In the genomic region with DNA sequence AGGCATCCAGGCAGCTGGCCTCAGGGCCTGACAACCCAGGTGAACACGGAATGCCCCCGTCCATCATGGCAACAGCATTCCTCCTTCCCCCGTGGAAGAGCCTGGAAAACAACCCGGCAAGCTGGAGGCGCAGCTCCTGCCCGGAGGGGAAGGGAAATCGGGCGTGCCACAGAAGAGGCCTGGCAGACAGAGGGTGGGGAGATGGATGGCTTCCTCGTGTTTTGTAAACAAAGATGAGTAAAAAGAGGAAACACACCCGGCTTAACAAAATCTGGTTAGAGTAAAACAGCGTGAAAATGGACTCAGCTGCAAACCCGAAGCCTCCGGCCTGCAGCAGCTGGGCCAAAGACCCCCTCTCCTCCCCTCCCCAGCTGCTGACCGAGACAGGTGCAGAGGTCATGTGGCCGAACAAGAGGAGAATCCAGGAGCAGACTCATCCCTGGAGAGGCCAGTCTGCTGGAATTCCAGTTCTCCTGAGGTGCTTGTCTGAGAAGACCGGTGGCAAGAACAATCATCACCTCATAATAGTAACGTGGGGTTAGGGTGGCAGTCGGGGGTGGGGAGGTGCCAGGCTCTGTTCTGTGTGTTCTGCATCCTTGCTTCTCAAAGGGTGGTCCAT, we compare ENCODE assay signal across 10 cellular contexts. TPM values are rescaled to one million over a fixed set of nuclear protein-coding genes. Genes with fewer than 3 reads are reported as not detected.
DNase-seq lines count a peak whose midpoint lies in the region; ATAC-seq and TF ChIP-seq lines count a peak whose summit lies in the region.
"Had no signal": no experiment of that assay in that cellular context is flagged by ENCODE, and none has a peak within 500 bp of the region (broad histone marks: within the 10 kb centered on the region; RNA-seq: fewer than 3 reads in every experiment).

No MANE protein-coding gene starts in this region.

- H3K4me1 Mint-ChIP-seq in CD4-positive, alpha-beta T cell (ENCODE audit: low read depth), result peaks cover 23% of the 10 kb centered on the region

- H3K27ac ChIP-seq in HEK293 (ENCODE audit: extremely low read depth, low read depth, low read length), result peak overlapping the region; percentile 98
- H3K27ac ChIP-seq in body of pancreas, result peak overlapping the region; percentile 41 to 69 (median 54)
- H3K27ac ChIP-seq in CD4-positive, alpha-beta T cell (ENCODE audit: low read depth, low read length), result no peak overlapping the region

- no peaks in the 10 kb centered on the region for H3K27me3 ChIP-seq in body of pancreas
- H3K27me3 ChIP-seq in CD4-positive, alpha-beta T cell (ENCODE audit: control insufficient read depth, insufficient read depth, low read length), result no peaks in the 10 kb centered on the region

- POLR2A ChIA-PET in HEK293 (lab: Yijun Ruan, JAX), result interaction anchor here (1.3 to 7.6 kb wide), 4 partner anchors 11 to 45 kb away, joined by 3 to 52 read pairs (median 12); partner anchors contain the start of gene BMF
- POLR2A ChIA-PET in CD4-positive, alpha-beta T cell (lab: Charles Lee), result no interaction called here

- no peaks in the 10 kb centered on the region for H3K27me3 Mint-ChIP-seq in CD4-positive, alpha-beta T cell

- H3K36me3 Mint-ChIP-seq in CD4-positive, alpha-beta T cell (ENCODE audit: low read depth), result no peaks in the 10 kb centered on the region

- CTCF ChIA-PET in HEK293 (lab: Yijun Ruan, JAX), result interaction anchor here (0.9 to 8.2 kb wide), 2 partner anchors 11 to 181 kb away, joined by 3 to 44 read pairs; no protein-coding TSS in a partner anchor
- CTCF ChIA-PET in CD4-positive, alpha-beta T cell (lab: Charles Lee), result no interaction called here

- 61 to 72% methylated on average over 15 to 18 of the region's 18 CpGs for WGBS in body of pancreas, 2 donors

- no peak overlapping the region for H3K27ac Mint-ChIP-seq in CD4-positive, alpha-beta T cell

- H3K4me3 ChIP-seq in HEK293 (ENCODE audit: low read depth, low read length), result no peak overlapping the region
- no peak overlapping the region for H3K4me3 ChIP-seq in body of pancreas

- ATAC-seq in body of pancreas (no peak), GM19351 (IDR thresholded peaks at IDR 0.05; ENCODE audit: unreplicated experiment) (no peak)
- no peak for ATAC-seq in CD4-positive, alpha-beta T cell (ENCODE audit: poor library complexity)

- intact Hi-C loops in body of pancreas (cut with DNase I), result no loop called here
- intact Hi-C loops in CD4-positive, alpha-beta T cell (cut with DNase I, micrococcal nuclease), result loop anchor here in 1 of 2 experiments (10.0 kb wide), 1 partner anchor 1349 kb away; no protein-coding TSS in a partner anchor

- DNase-seq in A172 (ENCODE audit: low spot score) (peak; percentile 51), body of pancreas (no peak), myocyte (ENCODE audit: low read depth) (peak; percentile 80), 8988T (no peak), T-helper 1 cell (no peak)
- DNase-seq in CD4-positive, alpha-beta T cell, result no peak
- DNase-seq: DMS 273 treated with DMSO at 0.1 percent for 48 hours, SIG-M5 had no signal

- no peak for TF ChIP-seq CTCF in HEK293 (tag by site-specific recombination; IDR thresholded peaks at IDR 0.05)
- no peak for TF ChIP-seq CTCF in body of pancreas (IDR thresholded peaks at IDR 0.05)
- no peak for TF ChIP-seq CTCF in CD4-positive, alpha-beta T cell (IDR thresholded peaks at IDR 0.05)

- H3K36me3 ChIP-seq in HEK293 (ENCODE audit: control insufficient read depth in 2 of 2, insufficient read depth in 1 of 2, low read length in 2 of 2), result peaks cover 0 to 19% of the 10 kb centered on the region in 2 experiments; a peak in 1 of 3 replicates
- no peaks in the 10 kb centered on the region for H3K36me3 ChIP-seq in body of pancreas (replicated peaks in 1 of 2; ENCODE audit: insufficient read depth in 1 of 2, low read depth in 2 of 2)

- H3K4me3 Mint-ChIP-seq in CD4-positive, alpha-beta T cell, result no peak overlapping the region

- TF ChIP-seq POLR2A in body of pancreas (IDR thresholded peaks at IDR 0.05), result no peak

- H3K9me3 ChIP-seq in HEK293 (ENCODE audit: control insufficient read depth, insufficient read depth, low read depth, low read length) (no peaks in the 10 kb centered on the region), body of pancreas (no peaks in the 10 kb centered on the region)
- no peaks in the 10 kb centered on the region for H3K9me3 ChIP-seq in CD4-positive, alpha-beta T cell (ENCODE audit: control insufficient read depth, low read length)

- peaks cover 57% of the 10 kb centered on the region for H3K4me1 ChIP-seq in HEK293 (ENCODE audit: control insufficient read depth, insufficient read depth, low read length)
- peaks cover 83% of the 10 kb centered on the region for H3K4me1 ChIP-seq in body of pancreas

- H3K9me3 Mint-ChIP-seq in CD4-positive, alpha-beta T cell, result no peaks in the 10 kb centered on the region

TF ChIP-seq in HEK293, 187 proteins besides CTCF, POLR2A, EP300 and RAD21 (continues in another document):
- TF ChIP-seq ZNF544 (tag by site-specific recombination; IDR thresholded peaks at IDR 0.05), result no peak
- TF ChIP-seq OVOL3 (tag by site-specific recombination; IDR thresholded peaks at IDR 0.05), result no peak
- no peak for TF ChIP-seq ZNF623 (tag by site-specific recombination; IDR thresholded peaks at IDR 0.05)
- TF ChIP-seq KLF1 (tag by site-specific recombination; IDR thresholded peaks at IDR 0.05), result peak; percentile 70
- no peak for TF ChIP-seq ZBTB48 (tag by site-specific recombination; IDR thresholded peaks at IDR 0.05)
- no peak for TF ChIP-seq ZNF174 (tag by site-specific recombination; IDR thresholded peaks at IDR 0.05)
- TF ChIP-seq KLF17 (tag by site-specific recombination; IDR thresholded peaks at IDR 0.05), result 0 out of 2 replicates have a peak, but pooled peaks have one; percentile 17
- TF ChIP-seq ZNF785 (tag by site-specific recombination; IDR thresholded peaks at IDR 0.05), result no peak
- no peak for TF ChIP-seq ZNF26 (tag by site-specific recombination; IDR thresholded peaks at IDR 0.05)
- no peak for TF ChIP-seq GLI4 (tag by site-specific recombination; IDR thresholded peaks at IDR 0.05)
- TF ChIP-seq ZNF341 (tag by site-specific recombination; IDR thresholded peaks at IDR 0.05; ENCODE audit: low read depth), result peak; percentile 61; the same call in 1 of the 2 replicates
- no peak for TF ChIP-seq PRDM4 (tag by site-specific recombination; IDR thresholded peaks at IDR 0.05)
- no peak for TF ChIP-seq ZNF24 (tag by site-specific recombination; IDR thresholded peaks at IDR 0.05)
- TF ChIP-seq ZFP41 (tag by site-specific recombination; IDR thresholded peaks at IDR 0.05; ENCODE audit: borderline replicate concordance), result no peak
- no peak for TF ChIP-seq ZSCAN30 (tag by site-specific recombination; IDR thresholded peaks at IDR 0.05)
- no peak for TF ChIP-seq TCF7L2 (IDR thresholded peaks at IDR 0.05; ENCODE audit: borderline replicate concordance, low read depth, low read length)

RNA-seq across cellular contexts. Expression of gene BMF, which starts 15.3 kb away (rescaled TPM):
- 0.83 and 1.8 TPM in 2 replicates for total RNA-seq in A172 (2014; rRNA removed; shearing (Covaris generic))
- 10 to 100 TPM in 1 of 2 donors, 1 to 10 TPM in 1; 4.3 to 16.1 TPM for total RNA-seq in body of pancreas
- 7.4 and 10.4 TPM in 2 replicates for total RNA-seq in myocyte
- 4.9 TPM for polyA plus RNA-seq in myocyte (2012)
- total RNA-seq in CD4-positive, alpha-beta T cell, result 10 to 100 TPM; 13.5 to 13.9 TPM

RNA-seq across cellular contexts. Expression of gene SRP14, which starts 54.4 kb away (rescaled TPM):
- 337 and 421 TPM in 2 replicates for total RNA-seq in A172 (2014; rRNA removed; shearing (Covaris generic))
- total RNA-seq in body of pancreas (100 to 1,000 TPM; 122 to 209 TPM), myocyte (268 and 288 TPM in 2 replicates)
- 357 TPM for polyA plus RNA-seq in myocyte (2012)
- total RNA-seq in CD4-positive, alpha-beta T cell, result 100 to 1,000 TPM; 120 to 126 TPM

Comparison
In these comparisons a context has a peak if more than half of its experiments do, and no peak if none do; other contexts are left out.
1. DNase-seq: peak in A172 (single experiment) and myocyte (single experiment); none in body of pancreas (0 of 4), 8988T (single experiment), CD4-positive, alpha-beta T cell (0 of 10) and T-helper 1 cell (0 of 5).